In the genomic region with DNA sequence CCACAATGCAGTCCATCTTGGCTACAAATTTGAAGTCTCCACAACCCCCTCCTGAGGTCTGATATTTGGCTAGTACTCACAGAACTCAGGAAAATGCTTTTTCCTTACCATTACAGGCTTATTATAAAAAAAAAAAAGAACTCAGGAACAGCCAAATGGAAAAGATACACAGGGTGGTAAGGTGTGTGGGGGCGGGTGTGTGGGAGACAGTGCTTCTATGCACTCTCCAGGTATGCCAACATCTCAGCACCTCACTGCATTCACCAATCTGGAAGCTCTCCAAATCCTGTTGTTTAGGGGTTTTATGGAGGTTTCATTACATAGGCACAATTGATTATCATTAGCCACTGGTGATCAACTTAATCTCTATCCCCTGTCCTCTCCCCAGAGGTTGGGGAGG, we compare ENCODE assay signal across 20 cellular contexts.
"Had no signal": no experiment of that assay in that cellular context is flagged by ENCODE, and none has a peak within 500 bp of the region (broad histone marks: within the 10 kb centered on the region; RNA-seq: fewer than 3 reads in every experiment).

No MANE protein-coding gene starts in this region.

- H3K27ac Mint-ChIP-seq: dendritic cell treated with granulocyte-macrophage colony-stimulating factor and Interleukin-4, amounts not matched to agents 40 ng/mL and 50 ng/mL, for 4 days; effector memory CD8-positive, alpha-beta T cell; endodermal cell had no signal

- H3K4me1 Mint-ChIP-seq: endodermal cell had no signal

- ATAC-seq: effector memory CD8-positive, alpha-beta T cell; esophagus mucosa; foreskin keratinocyte; gastrocnemius medialis; gastroesophageal sphincter; heart left ventricle; heart right ventricle had no signal

- DNase-seq: colonic mucosa; cortex of kidney; dorsolateral prefrontal cortex; effector CD4-positive, alpha-beta T cell; effector CD8-positive, alpha-beta T cell; effector memory CD4-positive, alpha-beta T cell; effector memory CD8-positive, alpha-beta T cell; endodermal cell; erythroblast; esophagus squamous epithelium; foreskin fibroblast; foreskin keratinocyte; foreskin melanocyte; gastrocnemius medialis; glutamatergic neuron; heart left ventricle; heart right ventricle had no signal

- H3K4me3 Mint-ChIP-seq: dendritic cell treated with granulocyte-macrophage colony-stimulating factor and Interleukin-4, amounts not matched to agents 40 ng/mL and 50 ng/mL, for 4 days; effector memory CD8-positive, alpha-beta T cell; endodermal cell had no signal

- H3K9me3 Mint-ChIP-seq: effector memory CD8-positive, alpha-beta T cell had no signal
